In genomic region chr11:77138106-77138649, GRCh38 we compare ENCODE assay signal across 37 cellular contexts. TPM values are rescaled to one million over a fixed set of nuclear protein-coding genes. Genes with fewer than 3 reads are reported as not detected.
"Had no signal": no experiment of that assay in that cellular context is flagged by ENCODE, and none has a peak within 500 bp of the region (broad histone marks: within the 10 kb centered on the region; RNA-seq: fewer than 3 reads in every experiment).

No MANE protein-coding gene starts in this region.

- H3K9me3 ChIP-seq: ascending aorta, breast epithelium, SJCRH30 had no signal

- H3K27me3 ChIP-seq: ascending aorta, SJCRH30 had no signal

- H3K36me3 ChIP-seq: ascending aorta, breast epithelium, SJCRH30 had no signal

- H3K9me3 Mint-ChIP-seq: activated CD4-positive, alpha-beta T cell treated with anti-CD3 and anti-CD28 coated beads, Interleukin-2, amount 10 ng/mL, durations not matched to agents 7 days and 5 days; activated naive CD4-positive, alpha-beta T cell treated with anti-CD3 and anti-CD28 coated beads, Interleukin-2, amount 50 U/mL, for 24 hours; activated naive CD8-positive, alpha-beta T cell treated with anti-CD3 and anti-CD28 coated beads, Interleukin-2, amount 10 ng/mL, durations not matched to agents 7 days and 5 days; activated T-cell treated with anti-CD3 and anti-CD28 coated beads, Interleukin-2, amount 50 U/mL, for 24 hours; activated T-helper 2 cell treated with anti-CD3 and anti-CD28 coated beads, Interferon-gamma antibody, Interleukin-2, Interleukin-4, amounts not matched to agents 10 μg/mL and 5 μg/mL and 100 μg/mL, durations not matched to agents 14 hours and 24 hours and 36 hours had no signal

- H3K4me3 ChIP-seq: ascending aorta, breast epithelium, SJCRH30, SK-N-MC had no signal

- H3K27ac Mint-ChIP-seq: activated CD4-positive, alpha-beta T cell treated with anti-CD3 and anti-CD28 coated beads for 36 hours; activated CD4-positive, alpha-beta T cell treated with anti-CD3 and anti-CD28 coated beads, Interleukin-2, amount 10 ng/mL, durations not matched to agents 7 days and 5 days; activated CD8-positive, alpha-beta T cell treated with anti-CD3 and anti-CD28 coated beads, Interleukin-2, amount 10 ng/mL, durations not matched to agents 7 days and 5 days; activated naive CD4-positive, alpha-beta T cell treated with anti-CD3 and anti-CD28 coated beads, Interleukin-2, amount 50 U/mL, for 24 hours; activated naive CD8-positive, alpha-beta T cell treated with anti-CD3 and anti-CD28 coated beads, Interleukin-2, amount 10 ng/mL, durations not matched to agents 7 days and 5 days; activated T-cell treated with anti-CD3 and anti-CD28 coated beads, Interleukin-2, amount 50 U/mL, for 24 hours; activated T-helper 2 cell treated with anti-CD3 and anti-CD28 coated beads, Interferon-gamma antibody, Interleukin-2, Interleukin-4, amounts not matched to agents 10 μg/mL and 5 μg/mL and 100 μg/mL, durations not matched to agents 14 hours and 24 hours and 36 hours had no signal

- ATAC-seq: activated CD4-positive, alpha-beta T cell treated with anti-CD3 and anti-CD28 coated beads for 36 hours; activated CD4-positive, CD25-positive, alpha-beta regulatory T cell treated with anti-CD3 and anti-CD28 coated beads, Interleukin-2, amount 50 U/mL, for 24 hours; activated CD8-positive, alpha-beta T cell treated with anti-CD3 and anti-CD28 coated beads, Interleukin-2, amount 10 ng/mL, durations not matched to agents 7 days and 5 days had no signal

- H3K36me3 Mint-ChIP-seq: activated naive CD4-positive, alpha-beta T cell treated with anti-CD3 and anti-CD28 coated beads, Interleukin-2, amount 50 U/mL, for 24 hours; activated naive CD8-positive, alpha-beta T cell treated with anti-CD3 and anti-CD28 coated beads, Interleukin-2, amount 10 ng/mL, durations not matched to agents 7 days and 5 days had no signal

- H3K4me1 ChIP-seq: ascending aorta, breast epithelium had no signal

- DNase-seq: activated CD4-positive, alpha-beta T cell treated with anti-CD3 and anti-CD28 coated beads for 36 hours; activated CD4-positive, alpha-beta T cell treated with anti-CD3 and anti-CD28 coated beads, Interleukin-2, amount 10 ng/mL, durations not matched to agents 7 days and 5 days; activated CD4-positive, alpha-beta T cell treated with anti-CD3 and anti-CD28 coated beads, Interleukin-2, amount 50 U/mL, for 48 hours; activated CD8-positive, alpha-beta T cell treated with anti-CD3 and anti-CD28 coated beads, Interleukin-2, amount 10 ng/mL, durations not matched to agents 7 days and 5 days; activated gamma-delta T cell; activated naive CD4-positive, alpha-beta T cell treated with Interleukin-2 at 50 U/mL for 16 hours; activated naive CD8-positive, alpha-beta T cell treated with anti-CD3 and anti-CD28 coated beads, Interleukin-2, amount 10 ng/mL, durations not matched to agents 7 days and 5 days; activated T-cell treated with anti-CD3 and anti-CD28 coated beads, Interleukin-2, amount 50 U/mL, for 24 hours; amygdala; Karpas-422; KBM-7; NCI-H1105; NCI-H1417 treated with DMSO at 0.1 percent for 48 hours; NCI-H187 treated with DMSO at 0.1 percent for 48 hours; NCI-H2081; NCI-H2171 treated with DMSO at 0.1 percent for 48 hours; NCI-H2227 treated with DMSO at 0.1 percent for 48 hours; NCI-H446; NCI-H510A treated with DMSO at 0.1 percent for 48 hours; NCI-H526 treated with DMSO at 0.1 percent for 48 hours; NCI-H774; NK-92 treated with Interleukin-12 subunit alpha and Interleukin-12 subunit beta, amount 100 ng/mL, for 24 hours; OCI-M1; SHP77; SJCRH30; T1000 had no signal

- H3K27ac ChIP-seq: ascending aorta, breast epithelium, SJCRH30, SK-N-MC had no signal

- H3K4me3 Mint-ChIP-seq: activated CD4-positive, alpha-beta T cell treated with anti-CD3 and anti-CD28 coated beads for 36 hours; activated CD4-positive, alpha-beta T cell treated with anti-CD3 and anti-CD28 coated beads, Interleukin-2, amount 10 ng/mL, durations not matched to agents 7 days and 5 days; activated CD8-positive, alpha-beta T cell treated with anti-CD3 and anti-CD28 coated beads, Interleukin-2, amount 10 ng/mL, durations not matched to agents 7 days and 5 days; activated naive CD4-positive, alpha-beta T cell treated with anti-CD3 and anti-CD28 coated beads, Interleukin-2, amount 50 U/mL, for 24 hours; activated naive CD8-positive, alpha-beta T cell treated with anti-CD3 and anti-CD28 coated beads, Interleukin-2, amount 10 ng/mL, durations not matched to agents 7 days and 5 days; activated T-cell treated with anti-CD3 and anti-CD28 coated beads, Interleukin-2, amount 50 U/mL, for 24 hours had no signal

RNA-seq across cellular contexts. Expression of gene MYO7A, which starts 10.1 kb away (rescaled TPM):
- total RNA-seq: activated CD8-positive, alpha-beta T cell treated with anti-CD3 and anti-CD28 coated beads, Interleukin-2, amount 10 ng/mL, durations not matched to agents 7 days and 5 days had no signal

RNA-seq across cellular contexts. Expression of gene OMP, which starts 35.5 kb away (rescaled TPM):
- total RNA-seq: activated CD4-positive, alpha-beta T cell treated with anti-CD3 and anti-CD28 coated beads for 36 hours; activated CD4-positive, alpha-beta T cell treated with anti-CD3 and anti-CD28 coated beads, Interleukin-2, amount 10 ng/mL, durations not matched to agents 7 days and 5 days; activated CD8-positive, alpha-beta T cell treated with anti-CD3 and anti-CD28 coated beads, Interleukin-2, amount 10 ng/mL, durations not matched to agents 7 days and 5 days; activated naive CD8-positive, alpha-beta T cell treated with anti-CD3 and anti-CD28 coated beads, Interleukin-2, amount 10 ng/mL, durations not matched to agents 7 days and 5 days; activated T-helper 2 cell treated with anti-CD3 and anti-CD28 coated beads, Interferon-gamma antibody, Interleukin-2, Interleukin-4, amounts not matched to agents 10 μg/mL and 5 μg/mL and 100 μg/mL, durations not matched to agents 14 hours and 24 hours and 36 hours; ascending aorta; breast epithelium; cardiac septum; MCF 10A; T-helper 1 cell treated with Interleukin-12 subunit alpha and Interleukin-12 subunit beta and Interleukin-4 antibody, amounts not matched to agents 30 ng/mL and 1 ng/mL, for 36 hours; T-helper 2 cell treated with Interferon-gamma antibody and Interleukin-4, amounts not matched to agents 100 ng/mL and 5 ng/mL, for 36 hours had no signal
- polyA plus RNA-seq: adipose tissue had no signal
